Comparison of ENCODE assay signal across 17 cellular contexts in the genomic region with DNA sequence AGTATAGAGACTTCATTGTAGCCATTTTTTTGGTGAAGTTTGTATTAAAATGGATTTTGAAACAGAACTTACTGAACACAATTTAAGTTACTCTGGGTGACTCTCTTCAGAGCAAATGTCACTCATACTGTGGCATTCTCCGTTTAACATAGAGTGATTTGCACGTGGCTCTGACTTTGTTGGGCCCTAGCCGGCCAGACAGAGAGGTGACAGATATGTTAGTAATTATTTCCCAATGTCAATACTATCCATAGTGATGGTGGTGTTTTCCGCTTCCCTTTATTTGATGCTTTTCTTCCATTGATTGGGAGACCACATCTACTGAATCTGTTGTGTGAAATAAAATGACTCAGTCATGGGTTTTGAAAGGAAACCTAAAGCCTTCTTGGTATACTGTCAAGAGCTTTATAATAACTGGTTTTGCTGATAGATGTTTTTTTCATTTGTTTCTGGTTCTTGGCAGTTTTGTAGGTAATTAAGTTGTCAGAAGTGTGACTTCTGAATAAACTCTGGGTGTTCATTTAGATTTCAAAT. TPM values are rescaled to one million over a fixed set of nuclear protein-coding genes. Genes with fewer than 3 reads are reported as not detected.
DNase-seq lines count a peak whose midpoint lies in the region; ATAC-seq and TF ChIP-seq lines count a peak whose summit lies in the region.
"Had no signal": no experiment of that assay in that cellular context is flagged by ENCODE, and none has a peak within 500 bp of the region (broad histone marks: within the 10 kb centered on the region; RNA-seq: fewer than 3 reads in every experiment).

No MANE protein-coding gene starts in this region.

- CTCF ChIA-PET in activated CD4-positive, alpha-beta memory T cell treated with anti-CD3 and anti-CD28 coated beads, Interleukin-2, amount 10 ng/mL, durations not matched to agents 7 days and 5 days (lab: Charles Lee), result no interaction called here
- CTCF ChIA-PET in OCI-LY7 (lab: Charles Lee; ENCODE audit: unreplicated experiment), result no interaction called here

- H4K20me1 ChIP-seq in fibroblast of lung (ENCODE audit: control insufficient read depth, extremely low read depth, insufficient read depth, low read length), result peaks cover 2% of the 10 kb centered on the region
- 0 out of 2 replicates have a peak, but pooled peaks cover 9% of the 10 kb centered on the region for H4K20me1 ChIP-seq in OCI-LY7 (ENCODE audit: insufficient read depth, low read length)

- H3K4me3 ChIP-seq in fibroblast of lung (replicated peaks in 1 of 4; ENCODE audit: control extremely low read depth in 1 of 4, insufficient read depth in 1 of 4, low read depth in 3 of 4, low read length in 4 of 4) (no peak overlapping the region), OCI-LY7 (ENCODE audit: low read depth, low read length, poor library complexity, severe bottlenecking) (no peak overlapping the region)
- H3K4me3 ChIP-seq: spleen, tibial artery had no signal

- intact Hi-C loops in CD14-positive monocyte (cut with micrococcal nuclease), result no loop called here
- intact Hi-C loops in OCI-LY7 (cut with micrococcal nuclease; ENCODE audit: unreplicated experiment), result no loop called here

- no peaks in the 10 kb centered on the region for H3K9me2 ChIP-seq in OCI-LY7 (ENCODE audit: insufficient read depth, low read length)
- H3K9me2 ChIP-seq: SK-N-SH had no signal

- H3K79me2 ChIP-seq in fibroblast of lung (ENCODE audit: control insufficient read depth, insufficient read depth, low read length), result peaks cover 70% of the 10 kb centered on the region
- peaks cover 98% of the 10 kb centered on the region for H3K79me2 ChIP-seq in OCI-LY7 (ENCODE audit: insufficient read depth, low read depth, low read length)

- POLR2A ChIA-PET in activated CD4-positive, alpha-beta memory T cell treated with anti-CD3 and anti-CD28 coated beads, Interleukin-2, amount 10 ng/mL, durations not matched to agents 7 days and 5 days (lab: Charles Lee), result interaction anchor here (1.8 kb wide), 1 partner anchor 13 kb away, joined by 6 read pairs; a partner anchor contains a TSS
- POLR2A ChIA-PET in OCI-LY7 (lab: Charles Lee), result no interaction called here

- H3K27ac Mint-ChIP-seq in CD14-positive monocyte (peak overlapping the region in 4 of 7 donors; percentile 1 to 67 (median 23)), HFFc6 (peak overlapping the region; percentile 68)
- H3K27ac Mint-ChIP-seq in activated CD4-positive, alpha-beta memory T cell treated with anti-CD3 and anti-CD28 coated beads, Interleukin-2, amount 10 ng/mL, durations not matched to agents 7 days and 5 days, result peak overlapping the region; percentile 71

- BruUV-seq in OCI-LY7 (replicated peaks; lab: Mats Ljungman, UMichigan), result no TSS peak

- H3K4me1 Mint-ChIP-seq in CD14-positive monocyte (peaks cover 36% of the 10 kb centered on the region), HFFc6 (ENCODE audit: low read depth) (peaks cover 57% of the 10 kb centered on the region)
- H3K4me1 Mint-ChIP-seq in activated CD4-positive, alpha-beta memory T cell treated with anti-CD3 and anti-CD28 coated beads, Interleukin-2, amount 10 ng/mL, durations not matched to agents 7 days and 5 days, result peaks cover 46% of the 10 kb centered on the region

- no peak overlapping the region for H3K9ac ChIP-seq in fibroblast of lung (ENCODE audit: insufficient read depth, low read length)
- H3K9ac ChIP-seq: SK-N-SH had no signal

- H3K27ac ChIP-seq in fibroblast of lung (ENCODE audit: insufficient read depth, low read length) (peak overlapping the region; percentile 14), OCI-LY7 (ENCODE audit: low read depth, low read length, poor library complexity, severe bottlenecking) (no peak overlapping the region)

- H3K4me3 Mint-ChIP-seq in CD14-positive monocyte, result no peak overlapping the region
- no peak overlapping the region; the same call in 1 of the 2 replicates for H3K4me3 Mint-ChIP-seq in HFFc6
- no peak overlapping the region for H3K4me3 Mint-ChIP-seq in activated CD4-positive, alpha-beta memory T cell treated with anti-CD3 and anti-CD28 coated beads, Interleukin-2, amount 10 ng/mL, durations not matched to agents 7 days and 5 days

- H3K4me1 ChIP-seq in fibroblast of lung (ENCODE audit: control insufficient read depth, extremely low read depth, insufficient read depth, low read length) (peaks cover 12% of the 10 kb centered on the region), OCI-LY7 (ENCODE audit: insufficient read depth, low read length, poor library complexity, severe bottlenecking) (peaks cover 11% of the 10 kb centered on the region)

- H3K9me3 ChIP-seq in fibroblast of lung (ENCODE audit: control insufficient read depth, insufficient read depth, low read depth, low read length) (no peaks in the 10 kb centered on the region), OCI-LY7 (ENCODE audit: low read length) (peaks cover 13% of the 10 kb centered on the region; the same call in 1 of the 2 replicates)
- H3K9me3 ChIP-seq: SK-N-SH, tibial artery had no signal

- TF ChIP-seq CTCF in CD14-positive monocyte (IDR thresholded peaks at IDR 0.05) (no peak), HFFc6 (IDR thresholded peaks at IDR 0.05) (no peak), fibroblast of lung (conservative IDR thresholded peaks at IDR 0.05 in 1 of 2, IDR thresholded peaks at IDR 0.05 in 1 of 2; ENCODE audit: low read depth in 1 of 2, low read length in 2 of 2) (no peak), OCI-LY7 (conservative IDR thresholded peaks at IDR 0.05; ENCODE audit: low read length) (no peak)

- no peaks in the 10 kb centered on the region for H3K27me3 ChIP-seq in fibroblast of lung (ENCODE audit: control insufficient read depth, insufficient read depth, low read length)
- H3K27me3 ChIP-seq: BLaER1 treated with 17β-estradiol and CSF1 and Interleukin-3, amounts not matched to agents 10 nM and 100 nM; spleen; tibial artery had no signal

- no peak overlapping the region for H3K4me2 ChIP-seq in fibroblast of lung (ENCODE audit: extremely low read depth, insufficient read depth, low read length)
- no peak overlapping the region for H3K4me2 ChIP-seq in OCI-LY7 (ENCODE audit: low read length)

- H3K36me3 Mint-ChIP-seq in CD14-positive monocyte (peaks cover 12 to 19% of the 10 kb centered on the region in 2 donors), HFFc6 (ENCODE audit: low read depth) (peaks cover 21% of the 10 kb centered on the region)
- peaks cover 35% of the 10 kb centered on the region for H3K36me3 Mint-ChIP-seq in activated CD4-positive, alpha-beta memory T cell treated with anti-CD3 and anti-CD28 coated beads, Interleukin-2, amount 10 ng/mL, durations not matched to agents 7 days and 5 days (ENCODE audit: low read depth)

- ATAC-seq in GM21526 (IDR thresholded peaks at IDR 0.05; ENCODE audit: low FRiP score, unreplicated experiment) (no peak), HG03108 (IDR thresholded peaks at IDR 0.05; ENCODE audit: unreplicated experiment) (no peak), GM19023 (IDR thresholded peaks at IDR 0.05; ENCODE audit: unreplicated experiment) (no peak)

- H3K27me3 Mint-ChIP-seq in CD14-positive monocyte (ENCODE audit: low read depth in 3 of 3) (no peaks in the 10 kb centered on the region), HFFc6 (ENCODE audit: insufficient read depth) (no peaks in the 10 kb centered on the region)
- no peaks in the 10 kb centered on the region for H3K27me3 Mint-ChIP-seq in activated CD4-positive, alpha-beta memory T cell treated with anti-CD3 and anti-CD28 coated beads, Interleukin-2, amount 10 ng/mL, durations not matched to agents 7 days and 5 days

- no peaks in the 10 kb centered on the region for H3K36me3 ChIP-seq in fibroblast of lung (ENCODE audit: control insufficient read depth, insufficient read depth, low read length)
- H3K36me3 ChIP-seq in OCI-LY7 (ENCODE audit: insufficient read depth, low read length), result peaks cover 63% of the 10 kb centered on the region
- H3K36me3 ChIP-seq: tibial artery had no signal

- H3K9me3 Mint-ChIP-seq in CD14-positive monocyte, result peaks cover 0 to 8% (median 0%) of the 10 kb centered on the region in 7 donors
- H3K9me3 Mint-ChIP-seq in HFFc6, result peaks cover 7% of the 10 kb centered on the region; the same call in 1 of the 2 replicates
- H3K9me3 Mint-ChIP-seq in activated CD4-positive, alpha-beta memory T cell treated with anti-CD3 and anti-CD28 coated beads, Interleukin-2, amount 10 ng/mL, durations not matched to agents 7 days and 5 days, result no peaks in the 10 kb centered on the region

- DNase-seq in CD14-positive monocyte (ENCODE audit: low spot score) (no peak), HFFc6 (no peak), fibroblast of lung (ENCODE audit: low read depth in 2 of 2) (peak in 1 of 2 donors; percentile 6), OCI-LY7 (ENCODE audit: low spot score) (no peak)
- DNase-seq in activated CD4-positive, alpha-beta memory T cell treated with anti-CD3 and anti-CD28 coated beads, Interleukin-2, amount 10 ng/mL, durations not matched to agents 7 days and 5 days, result no peak
- DNase-seq: H7, mesendoderm, NCI-H1417 treated with DMSO at 0.1 percent for 48 hours, NCI-H345, OCI-M1, SK-N-SH, spleen, tibial artery had no signal

- H2AFZ ChIP-seq in fibroblast of lung (ENCODE audit: low read length) (no peak overlapping the region), OCI-LY7 (ENCODE audit: low read length) (no peak overlapping the region)

RNA-seq across cellular contexts. Expression of a gene that starts 7.4 kb away (rescaled TPM):
- polyA plus RNA-seq in CD14-positive monocyte, result 10 to 100 TPM; 16.3 to 16.8 TPM
- 10 to 100 TPM; 31.4 to 37.3 (median 34.1) TPM for total RNA-seq in HFFc6 (2021; fragmentation: NEBNext Ultra II Directional; extraction: Animal tissue kit (Norgen Biotek cat#: 25700))
- total RNA-seq in activated CD4-positive, alpha-beta memory T cell treated with anti-CD3 and anti-CD28 coated beads, Interleukin-2, amount 10 ng/mL, durations not matched to agents 7 days and 5 days, result 10 to 100 TPM; 38.7 to 40.8 TPM
- 25.4 and 52.4 TPM in 2 replicates for total RNA-seq in fibroblast of lung
- polyA plus RNA-seq in fibroblast of lung, result 12.3 and 16.7 TPM in 2 replicates
- 18.2 and 21.2 TPM in 2 replicates for polyA plus RNA-seq in fibroblast of lung (2012)
- polyA minus RNA-seq in fibroblast of lung (ENCODE audit: low replicate concordance), result 10.1 and 25.8 TPM in 2 replicates
- 23.4 and 36.6 TPM in 2 replicates for total RNA-seq in OCI-LY7 (2014; rRNA removed; shearing (Covaris generic))
- 49.5 and 54.9 TPM in 2 replicates for total RNA-seq in OCI-LY7 (2022)

RNA-seq across cellular contexts. Expression of a gene that starts 12.5 kb away (rescaled TPM):
- polyA plus RNA-seq in CD14-positive monocyte, result 10 to 100 TPM; 78.2 to 81.1 TPM
- total RNA-seq in HFFc6 (2021; fragmentation: NEBNext Ultra II Directional; extraction: Animal tissue kit (Norgen Biotek cat#: 25700)), result 10 to 100 TPM; 46.7 to 64.4 (median 61.4) TPM
- 10 to 100 TPM; 69.4 to 70.1 TPM for total RNA-seq in activated CD4-positive, alpha-beta memory T cell treated with anti-CD3 and anti-CD28 coated beads, Interleukin-2, amount 10 ng/mL, durations not matched to agents 7 days and 5 days
- total RNA-seq in fibroblast of lung, result 13.6 and 23.0 TPM in 2 replicates
- 45.8 and 96.8 TPM in 2 replicates for polyA plus RNA-seq in fibroblast of lung
- polyA plus RNA-seq in fibroblast of lung (2012), result 38.3 and 62.4 TPM in 2 replicates
- polyA minus RNA-seq in fibroblast of lung (ENCODE audit: low replicate concordance), result 2.4 and 3.3 TPM in 2 replicates
- total RNA-seq in OCI-LY7 (2014; rRNA removed; shearing (Covaris generic)), result 33.8 and 38.9 TPM in 2 replicates
- 108 and 110 TPM in 2 replicates for total RNA-seq in OCI-LY7 (2022)
